ENCODE assay signal across 1 cellular context in the genomic region with DNA sequence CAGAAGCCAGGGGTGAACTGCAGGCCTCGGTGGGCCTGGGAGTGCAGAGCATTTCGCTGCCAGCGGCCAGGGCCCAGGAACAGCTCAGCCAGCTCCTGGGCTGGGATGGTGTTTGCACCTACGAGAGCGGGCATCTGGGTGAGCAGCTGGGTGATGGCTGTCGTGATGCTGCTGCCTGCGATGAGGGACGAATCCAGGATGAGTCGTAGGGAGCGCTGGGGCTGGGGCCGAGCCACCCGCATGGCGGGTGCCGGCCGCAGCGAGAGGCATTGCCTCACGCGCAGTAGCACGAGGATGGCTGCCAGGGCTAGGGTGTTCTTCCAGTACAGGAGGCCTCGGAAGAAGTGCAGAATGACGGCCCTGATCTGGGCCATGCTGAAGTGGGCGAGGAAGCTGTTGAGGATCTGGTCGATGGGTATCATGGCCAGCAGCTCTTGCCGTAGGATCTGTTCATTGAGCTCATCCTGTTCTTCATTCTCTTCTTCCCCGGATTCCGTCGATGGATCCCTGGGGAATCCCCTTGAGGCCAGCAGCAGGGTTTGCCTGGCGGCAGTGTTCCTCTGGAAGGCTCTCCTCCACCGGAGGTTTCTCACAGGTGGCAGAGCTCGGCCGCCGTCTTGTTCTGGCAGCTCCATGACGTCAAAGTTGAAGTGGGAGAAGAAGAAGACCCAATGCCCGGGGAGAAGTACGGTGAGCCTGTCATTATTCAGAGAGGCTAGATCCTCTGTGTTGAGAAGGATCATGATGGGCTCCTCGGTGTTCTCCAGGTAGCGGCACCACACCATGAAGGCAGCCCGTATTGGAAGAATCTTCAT.
TF ChIP-seq lines count a peak whose summit lies in the region.

No MANE protein-coding gene starts in this region.

TF ChIP-seq in IMR-90, 13 proteins besides CTCF, POLR2A, EP300 and RAD21 (continued from another document):
- TF ChIP-seq NFE2L2 (IDR thresholded peaks at IDR 0.05; ENCODE audit: low read depth, low read length) (no peak), USF2 (IDR thresholded peaks at IDR 0.05; ENCODE audit: low read depth, low read length) (no peak), BHLHE40 (IDR thresholded peaks at IDR 0.05; ENCODE audit: low read depth, low read length) (no peak)
